In the genomic region with DNA sequence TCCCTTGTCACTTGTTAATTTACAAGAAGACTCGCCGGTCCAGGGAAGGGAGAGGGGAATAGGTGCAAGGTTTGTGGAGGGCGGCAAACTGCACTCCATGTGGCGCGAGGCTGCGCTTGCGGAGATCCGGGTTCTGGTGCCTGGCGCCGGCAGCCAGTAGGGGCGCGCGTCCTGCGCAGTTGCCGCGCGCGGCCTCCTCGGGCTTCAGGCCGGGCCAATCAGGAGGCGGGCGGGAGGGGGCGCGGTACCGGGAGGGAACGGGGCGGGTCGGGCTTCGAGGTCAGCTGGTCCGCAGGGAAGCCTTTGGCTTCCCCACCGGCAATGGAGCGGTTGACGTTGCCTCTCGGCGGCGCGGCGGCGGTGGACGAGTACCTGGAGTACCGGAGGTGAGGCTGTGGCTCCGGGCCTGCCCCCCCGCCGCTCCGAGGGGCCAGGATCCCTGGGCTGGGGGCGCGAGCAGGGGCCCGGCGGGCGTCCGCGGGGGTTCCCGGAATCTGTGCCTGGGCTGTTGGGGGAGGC, we compare ENCODE assay signal across 8 cellular contexts. TPM values are rescaled to one million over a fixed set of nuclear protein-coding genes. Genes with fewer than 3 reads are reported as not detected.
DNase-seq lines count a peak whose midpoint lies in the region; ATAC-seq and TF ChIP-seq lines count a peak whose summit lies in the region.

A gene with protein sequence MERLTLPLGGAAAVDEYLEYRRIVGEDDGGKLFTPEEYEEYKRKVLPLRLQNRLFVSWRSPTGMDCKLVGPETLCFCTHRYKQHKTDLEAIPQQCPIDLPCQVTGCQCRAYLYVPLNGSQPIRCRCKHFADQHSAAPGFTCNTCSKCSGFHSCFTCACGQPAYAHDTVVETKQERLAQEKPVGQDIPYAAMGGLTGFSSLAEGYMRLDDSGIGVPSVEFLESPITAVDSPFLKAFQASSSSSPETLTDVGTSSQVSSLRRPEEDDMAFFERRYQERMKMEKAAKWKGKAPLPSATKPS (plus strand): TSS at position 302 of the 519 bp plus-strand sequence. CDS start 20 bp downstream, at position 322.

- peak; percentile 98 for ATAC-seq in HG02970 (IDR thresholded peaks at IDR 0.05; ENCODE audit: low FRiP score, unreplicated experiment)

- H3K4me3 ChIP-seq in lower leg skin (ENCODE audit: low read depth, poor library complexity, severe bottlenecking), result peak within 1 kb of the TSS; percentile 50

- 1% methylated on average over 11 to 18 of the region's 53 CpGs for WGBS in lower leg skin, 2 donors

- H3K27ac Mint-ChIP-seq in dendritic cell treated with granulocyte-macrophage colony-stimulating factor and Interleukin-4, amounts not matched to agents 40 ng/mL and 50 ng/mL, for 4 days, result peak within 1 kb of the TSS; percentile 60

- H3K4me3 Mint-ChIP-seq in dendritic cell treated with granulocyte-macrophage colony-stimulating factor and Interleukin-4, amounts not matched to agents 40 ng/mL and 50 ng/mL, for 4 days, result peak within 1 kb of the TSS; percentile 91

- no peak for TF ChIP-seq CTCF in lower leg skin (IDR thresholded peaks at IDR 0.05)

- DNase-seq in NCI-H187 (lab: John Stamatoyannopoulos, UW) (peak; percentile 24 to 65), NCI-H187 treated with DMSO at 0.1 percent for 48 hours (lab: John Stamatoyannopoulos, UW) (no peak), NCI-H2081 treated with DMSO at 0.1 percent for 48 hours (lab: John Stamatoyannopoulos, UW) (peak; percentile 33), lower leg skin (ENCODE audit: low spot score in 2 of 2) (peak; percentile 72 to 97)
- peak; percentile 88 for DNase-seq in activated CD4-positive, alpha-beta T cell treated with anti-CD3 and anti-CD28 coated beads for 48 hours
- peak; percentile 81 for DNase-seq in stimulated activated CD4-positive, alpha-beta T cell treated with anti-CD3 and anti-CD28 coated beads, Interleukin-4, amount 100 ng/mL, for 24 hours

- H3K27me3 Mint-ChIP-seq in dendritic cell treated with granulocyte-macrophage colony-stimulating factor and Interleukin-4, amounts not matched to agents 40 ng/mL and 50 ng/mL, for 4 days, result peaks cover 12% of the 10 kb centered on the region

- no peaks in the 10 kb centered on the region for H3K9me3 Mint-ChIP-seq in dendritic cell treated with granulocyte-macrophage colony-stimulating factor and Interleukin-4, amounts not matched to agents 40 ng/mL and 50 ng/mL, for 4 days

- no peaks in the 10 kb centered on the region for H3K36me3 Mint-ChIP-seq in dendritic cell treated with granulocyte-macrophage colony-stimulating factor and Interleukin-4, amounts not matched to agents 40 ng/mL and 50 ng/mL, for 4 days (ENCODE audit: low read depth)

- intact Hi-C loops in dendritic cell treated with granulocyte-macrophage colony-stimulating factor and Interleukin-4, amounts not matched to agents 40 ng/mL and 50 ng/mL, for 4 days (cut with micrococcal nuclease), result loop anchor here (1.0 kb wide), 1 partner anchor 83 kb away; a partner anchor contains a TSS
- intact Hi-C loops in lower leg skin (cut with DNase I; ENCODE audit: low total_unique reads), result no loop called here

- TF ChIP-seq POLR2A in lower leg skin (IDR thresholded peaks at IDR 0.05), result no peak

- H3K4me1 Mint-ChIP-seq in dendritic cell treated with granulocyte-macrophage colony-stimulating factor and Interleukin-4, amounts not matched to agents 40 ng/mL and 50 ng/mL, for 4 days (ENCODE audit: low read depth), result peaks cover 8% of the 10 kb centered on the region

RNA-seq across cellular contexts. Expression of the gene that starts here (rescaled TPM):
- 1 to 10 TPM; 4.8 to 8.7 (median 6.8) TPM for total RNA-seq in lower leg skin
